In the genomic region with DNA sequence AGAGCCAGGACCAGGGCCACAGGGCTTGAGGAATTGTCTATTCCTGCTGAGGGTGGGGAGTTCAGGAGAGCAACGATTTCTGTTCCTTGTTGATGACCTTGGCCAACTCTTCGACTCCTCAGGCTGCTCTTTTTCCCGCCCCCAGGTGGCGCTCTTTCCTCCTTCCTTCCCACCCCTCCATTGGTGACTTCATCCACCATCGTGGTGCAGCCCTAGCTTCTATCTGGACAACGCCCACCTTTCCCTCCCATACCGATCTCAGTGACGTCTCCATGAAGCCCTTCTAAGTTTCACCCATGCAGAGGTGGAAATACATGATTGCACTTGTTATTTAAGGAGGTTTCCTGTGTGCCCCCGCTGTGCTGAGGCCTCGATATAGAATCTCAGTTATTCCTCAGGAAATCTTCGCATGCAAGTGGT, we compare ENCODE assay signal across 8 cellular contexts. TPM values are rescaled to one million over a fixed set of nuclear protein-coding genes. Genes with fewer than 3 reads are reported as not detected.
DNase-seq lines count a peak whose midpoint lies in the region; ATAC-seq, FAIRE-seq and TF ChIP-seq lines count a peak whose summit lies in the region.

No MANE protein-coding gene starts in this region.

- BruUV-seq in A673 (replicated peaks; lab: Mats Ljungman, UMichigan) (no TSS peak), endothelial cell of umbilical vein (replicated peaks; lab: Mats Ljungman, UMichigan) (no TSS peak)

- H3K9me3 ChIP-seq in A673 (ENCODE audit: low read depth, low read length, poor library complexity, severe bottlenecking) (no peaks in the 10 kb centered on the region), endothelial cell of umbilical vein (replicated peaks; ENCODE audit: control insufficient read depth, insufficient read depth, low read length) (no peaks in the 10 kb centered on the region), gastrocnemius medialis (peaks cover 0 to 3% (median 0%) of the 10 kb centered on the region in 3 donors)

- H3K27ac ChIP-seq in A673 (ENCODE audit: low read depth, low read length, poor library complexity, severe bottlenecking) = no peak overlapping the region
- no peak overlapping the region for H3K27ac ChIP-seq in endothelial cell of umbilical vein (ENCODE audit: insufficient read depth, low read depth, low read length)
- H3K27ac ChIP-seq in gastrocnemius medialis = no peak overlapping the region

- H3K4me3 ChIP-seq in A673 (ENCODE audit: low read depth, low read length, poor library complexity, severe bottlenecking) (no peak overlapping the region), endothelial cell of umbilical vein (replicated peaks in 1 of 3; ENCODE audit: insufficient read depth in 1 of 3, low read depth in 1 of 3, low read length in 3 of 3) (no peak overlapping the region), gastrocnemius medialis (no peak overlapping the region)

- H2AFZ ChIP-seq in endothelial cell of umbilical vein (ENCODE audit: low read depth, low read length) = no peak overlapping the region

- H3K79me2 ChIP-seq in endothelial cell of umbilical vein (ENCODE audit: control insufficient read depth, insufficient read depth, low read length) = no peaks in the 10 kb centered on the region

- in situ Hi-C loops in gastrocnemius medialis (cut with MboI; ENCODE audit: low sequenced_read_pairs in 4 of 4) = no loop called here

- H3K36me3 Mint-ChIP-seq in progenitor cell of endocrine pancreas (ENCODE audit: insufficient read depth) = no peaks in the 10 kb centered on the region

- no peak for TF ChIP-seq POLR2A in endothelial cell of umbilical vein (IDR thresholded peaks at IDR 0.05; ENCODE audit: low read depth, low read length)
- TF ChIP-seq POLR2A in gastrocnemius medialis (IDR thresholded peaks at IDR 0.05) = no peak

- peak; percentile 79 for TF ChIP-seq CTCF in A673 (conservative IDR thresholded peaks at IDR 0.05; ENCODE audit: low read depth, low read length)
- TF ChIP-seq CTCF in endothelial cell of umbilical vein (IDR thresholded peaks at IDR 0.05; ENCODE audit: extremely low read depth in 1 of 2, insufficient read depth in 1 of 2, low read depth in 1 of 2, low read length in 2 of 2) = peak; percentile 49 to 60
- TF ChIP-seq CTCF in progenitor cell of endocrine pancreas (IDR thresholded peaks at IDR 0.05; ENCODE audit: unreplicated experiment) = peak; percentile 59
- TF ChIP-seq CTCF in gastrocnemius medialis (IDR thresholded peaks at IDR 0.05 in 4 of 5, conservative IDR thresholded peaks at IDR 0.05 in 1 of 5) = peak in 1 of 5 experiments; percentile 16

- CTCF ChIA-PET in A673 (lab: Charles Lee) (interaction anchor here (0.6 kb wide), 1 partner anchor 97 kb away, joined by 3 read pairs; no protein-coding TSS in a partner anchor), endothelial cell of umbilical vein (lab: Charles Lee) (interaction anchor here (0.8 to 2.5 kb wide), 9 partner anchors 10 to 1566 kb away, joined by 3 to 6 read pairs (median 4); no protein-coding TSS in a partner anchor)

- no peak overlapping the region for H3K4me2 ChIP-seq in endothelial cell of umbilical vein (ENCODE audit: insufficient read depth, low read length)

- no peak overlapping the region for H3K27ac Mint-ChIP-seq in progenitor cell of endocrine pancreas

- H3K4me1 Mint-ChIP-seq in progenitor cell of endocrine pancreas (ENCODE audit: low read depth) = peaks cover 2% of the 10 kb centered on the region

- ATAC-seq in gastrocnemius medialis = no peak

- H3K27me3 ChIP-seq in A673 (replicated peaks; ENCODE audit: insufficient read depth, low read depth, low read length, poor library complexity) = peaks cover 4% of the 10 kb centered on the region
- peaks cover 4 to 10% of the 10 kb centered on the region in 2 experiments for H3K27me3 ChIP-seq in endothelial cell of umbilical vein (ENCODE audit: control insufficient read depth in 2 of 2, insufficient read depth in 2 of 2, low read length in 2 of 2)
- no peaks in the 10 kb centered on the region for H3K27me3 ChIP-seq in gastrocnemius medialis

- H3K4me1 ChIP-seq in A673 (ENCODE audit: insufficient read depth, low read length, poor library complexity, severe bottlenecking) (no peaks in the 10 kb centered on the region), endothelial cell of umbilical vein (ENCODE audit: control insufficient read depth, extremely low read depth, insufficient read depth, low read length) (no peaks in the 10 kb centered on the region), gastrocnemius medialis (no peaks in the 10 kb centered on the region)

- H3K36me3 ChIP-seq in A673 (ENCODE audit: insufficient read depth, low read length, poor library complexity, severe bottlenecking) (no peaks in the 10 kb centered on the region), endothelial cell of umbilical vein (ENCODE audit: control insufficient read depth in 2 of 2, extremely low read depth in 1 of 2, insufficient read depth in 2 of 2, low read length in 2 of 2) (no peaks in the 10 kb centered on the region), gastrocnemius medialis (no peaks in the 10 kb centered on the region)

- no peak for FAIRE-seq in endothelial cell of umbilical vein (lab: Jason Lieb, UNC)

- dilution Hi-C loops in endothelial cell of umbilical vein (cut with MboI; ENCODE audit: extremely low pct_ligation_motif_present, low sequenced_read_pairs) = no loop called here

- H3K9me3 Mint-ChIP-seq in progenitor cell of endocrine pancreas (ENCODE audit: low read depth) = no peaks in the 10 kb centered on the region

- no peaks in the 10 kb centered on the region for H4K20me1 ChIP-seq in endothelial cell of umbilical vein (replicated peaks; ENCODE audit: control insufficient read depth, extremely low read depth, insufficient read depth, low read length)

- DNase-seq in A673 (ENCODE audit: low spot score) = peak; percentile 67
- DNase-seq in GM19240 (ENCODE audit: insufficient read length, low spot score) = peak; percentile 59
- DNase-seq in M059J (ENCODE audit: low read depth) = peak; percentile 38
- peak; percentile 24 to 37 for DNase-seq in activated CD4-positive, alpha-beta T cell treated with anti-CD3 and anti-CD28 coated beads, Interleukin-2, amount 50 U/mL, for 24 hours (ENCODE audit: low read depth in 1 of 2, low spot score in 1 of 2)
- DNase-seq in endothelial cell of umbilical vein (ENCODE audit: low read depth, low spot score) = no peak
- peak; percentile 18 for DNase-seq in progenitor cell of endocrine pancreas (ENCODE audit: low spot score, unreplicated experiment)
- no peak for DNase-seq in gastrocnemius medialis
- DNase-seq in NCI-H1694 treated with DMSO at 0.1 percent for 48 hours (lab: John Stamatoyannopoulos, UW) = no peak

- POLR2A ChIA-PET in A673 (lab: Charles Lee; ENCODE audit: low non-redundant PET) (no interaction called here), endothelial cell of umbilical vein (lab: Charles Lee) (no interaction called here)

- no peak overlapping the region for H3K9ac ChIP-seq in endothelial cell of umbilical vein (replicated peaks; ENCODE audit: extremely low read depth, insufficient read depth, low read length)

- no peaks in the 10 kb centered on the region for H3K9me1 ChIP-seq in endothelial cell of umbilical vein (replicated peaks; ENCODE audit: control insufficient read depth, extremely low read depth, insufficient read depth, low read length)

- no peak overlapping the region for H3K4me3 Mint-ChIP-seq in progenitor cell of endocrine pancreas (ENCODE audit: low read depth)

- intact Hi-C loops in A673 (cut with micrococcal nuclease; ENCODE audit: unreplicated experiment) = loop anchor here (10.0 kb wide), 1 partner anchor 89 kb away; no protein-coding TSS in a partner anchor
- intact Hi-C loops in endothelial cell of umbilical vein (cut with micrococcal nuclease) = no loop called here
- intact Hi-C loops in gastrocnemius medialis (cut with DNase I; ENCODE audit: low total_unique reads) = no loop called here

- peaks cover 3% of the 10 kb centered on the region for H3K27me3 Mint-ChIP-seq in progenitor cell of endocrine pancreas

TF ChIP-seq in endothelial cell of umbilical vein, 7 proteins besides CTCF, POLR2A, EP300 and RAD21:
- TF ChIP-seq MYC (IDR thresholded peaks at IDR 0.05; ENCODE audit: low read depth, low read length) = no peak
- TF ChIP-seq, protein P1, sequence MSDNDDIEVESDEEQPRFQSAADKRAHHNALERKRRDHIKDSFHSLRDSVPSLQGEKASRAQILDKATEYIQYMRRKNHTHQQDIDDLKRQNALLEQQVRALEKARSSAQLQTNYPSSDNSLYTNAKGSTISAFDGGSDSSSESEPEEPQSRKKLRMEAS (IDR thresholded peaks at IDR 0.05; ENCODE audit: insufficient read depth, insufficient read length) = no peak
- TF ChIP-seq JUN (IDR thresholded peaks at IDR 0.05; ENCODE audit: borderline replicate concordance, insufficient read depth, insufficient read length, low read depth) = no peak
- TF ChIP-seq POLR2AphosphoS5 (IDR thresholded peaks at IDR 0.05; ENCODE audit: insufficient read depth, low read depth, low read length) = no peak
- no peak for TF ChIP-seq EZH2 (IDR thresholded peaks at IDR 0.05; ENCODE audit: borderline replicate concordance, low read depth, low read length, severe bottlenecking)
- TF ChIP-seq FOS (IDR thresholded peaks at IDR 0.05; ENCODE audit: borderline replicate concordance, insufficient read depth, low read length) = no peak
TF ChIP-seq in endothelial cell of umbilical vein: peak in this region for 0.

RNA-seq across cellular contexts. Expression of gene CARD11, which starts 22.1 kb away (rescaled TPM):
- total RNA-seq in A673 (2021) = 1.6 and 1.8 TPM in 2 replicates
- total RNA-seq in M059J (2014; rRNA removed; shearing (Covaris generic)) = 2.2 and 5.2 TPM in 2 replicates
- total RNA-seq in endothelial cell of umbilical vein = 32.0 and 41.8 TPM in 2 replicates
- polyA plus RNA-seq in endothelial cell of umbilical vein = 20.4 and 20.5 TPM in 2 replicates
- 24.3 and 26.6 TPM in 2 replicates for polyA plus RNA-seq in endothelial cell of umbilical vein (2011; cell fraction: cytosol; rRNA removed)
- polyA plus RNA-seq in endothelial cell of umbilical vein (2011; cell fraction: nucleus; rRNA removed) = 33.5 and 33.9 TPM in 2 replicates
- polyA plus RNA-seq in endothelial cell of umbilical vein (2012) = 28.0 and 37.8 TPM in 2 replicates
- polyA minus RNA-seq in endothelial cell of umbilical vein = 25.3 and 35.1 TPM in 2 replicates
- polyA minus RNA-seq in endothelial cell of umbilical vein (2011; cell fraction: cytosol; rRNA and poly(A)+ RNA removed) = not detected
- 9.3 and 10.7 TPM in 2 replicates for polyA minus RNA-seq in endothelial cell of umbilical vein (2011; cell fraction: nucleus; rRNA and poly(A)+ RNA removed)
- total RNA-seq in progenitor cell of endocrine pancreas = 11.0 and 15.8 TPM in 2 replicates
- under 1 TPM in 1 of 4 donors, not detected in 3; 0.13 TPM for total RNA-seq in gastrocnemius medialis

Comparison
In these comparisons a context has a peak if more than half of its experiments do, and no peak if none do; other contexts are left out.
1. DNase-seq: peak in A673 (single experiment), GM19240 (single experiment), M059J (single experiment), activated CD4-positive, alpha-beta T cell treated with anti-CD3 and anti-CD28 coated beads, Interleukin-2, amount 50 U/mL, for 24 hours (2 of 2) and progenitor cell of endocrine pancreas (single experiment); none in endothelial cell of umbilical vein (single experiment), gastrocnemius medialis (0 of 2) and NCI-H1694 treated with DMSO at 0.1 percent for 48 hours (single experiment).